8 cellular contexts compared by ENCODE assay signal in genomic region chr7:55415173-55415778, GRCh38. TPM values are rescaled to one million over a fixed set of nuclear protein-coding genes. Genes with fewer than 3 reads are reported as not detected.
DNase-seq lines count a peak whose midpoint lies in the region; ATAC-seq, FAIRE-seq and TF ChIP-seq lines count a peak whose summit lies in the region.

No MANE protein-coding gene starts in this region.

- peak; percentile 94 for FAIRE-seq in A204.1 (lab: Jason Lieb, UNC)

- ATAC-seq in GM18505 (IDR thresholded peaks at IDR 0.05; ENCODE audit: unreplicated experiment) (peak; percentile 91), HG02885 (IDR thresholded peaks at IDR 0.05; ENCODE audit: poor library complexity, unreplicated experiment) (peak; percentile 96)

- peaks cover 0 to 21% (median 3%) of the 10 kb centered on the region in 6 donors for H3K36me3 ChIP-seq in spleen

- DNase-seq in NCI-H1930 (lab: John Stamatoyannopoulos, UW) (peak; percentile 60 to 62), T-helper 22 cell (ENCODE audit: low read depth) (peak; percentile 50), anterior cingulate cortex (lab: John Stamatoyannopoulos, UW) (peak in 53 of 58 donors; percentile 13 to 91 (median 64)), hepatic stellate cell (ENCODE audit: low spot score) (peak; percentile 84), spleen (peak; percentile 91)

- H3K4me1 ChIP-seq in spleen: peaks cover 0 to 5% (median 0%) of the 10 kb centered on the region in 6 donors

- intact Hi-C loops in spleen (cut with DNase I; ENCODE audit: low total_unique reads): loop anchor here (5.0 kb wide), 2 partner anchors 133 to 643 kb away; no protein-coding TSS in a partner anchor

- TF ChIP-seq CTCF in spleen (IDR thresholded peaks at IDR 0.05 in 8 of 11, conservative IDR thresholded peaks at IDR 0.05 in 3 of 11): peak; percentile 53 to 78 (median 70)

- WGBS in spleen, 5 donors: 30 to 59% (median 49%) methylated on average over 4 to 6 of the region's 6 CpGs

- no peaks in the 10 kb centered on the region for H3K27me3 ChIP-seq in spleen (replicated peaks in 1 of 7)

- TF ChIP-seq POLR2A in GM18505 (IDR thresholded peaks at IDR 0.05; ENCODE audit: borderline replicate concordance, extremely low read depth, insufficient read depth, insufficient read length) (no peak), spleen (IDR thresholded peaks at IDR 0.05) (no peak)

- H3K27ac ChIP-seq in spleen: no peak overlapping the region

- H3K9me3 ChIP-seq in spleen: no peaks in the 10 kb centered on the region

- H3K4me3 ChIP-seq in spleen: no peak overlapping the region

RNA-seq across cellular contexts. Expression of gene LANCL2, which starts 50.1 kb away (rescaled TPM):
- total RNA-seq in spleen: 10 to 100 TPM in 4 of 7 donors, 1 to 10 TPM in 3; 5.9 to 13.5 (median 11.1) TPM
- 1 to 10 TPM; 4.7 to 8.2 (median 6.9) TPM for polyA plus RNA-seq in spleen
